In the genomic region with DNA sequence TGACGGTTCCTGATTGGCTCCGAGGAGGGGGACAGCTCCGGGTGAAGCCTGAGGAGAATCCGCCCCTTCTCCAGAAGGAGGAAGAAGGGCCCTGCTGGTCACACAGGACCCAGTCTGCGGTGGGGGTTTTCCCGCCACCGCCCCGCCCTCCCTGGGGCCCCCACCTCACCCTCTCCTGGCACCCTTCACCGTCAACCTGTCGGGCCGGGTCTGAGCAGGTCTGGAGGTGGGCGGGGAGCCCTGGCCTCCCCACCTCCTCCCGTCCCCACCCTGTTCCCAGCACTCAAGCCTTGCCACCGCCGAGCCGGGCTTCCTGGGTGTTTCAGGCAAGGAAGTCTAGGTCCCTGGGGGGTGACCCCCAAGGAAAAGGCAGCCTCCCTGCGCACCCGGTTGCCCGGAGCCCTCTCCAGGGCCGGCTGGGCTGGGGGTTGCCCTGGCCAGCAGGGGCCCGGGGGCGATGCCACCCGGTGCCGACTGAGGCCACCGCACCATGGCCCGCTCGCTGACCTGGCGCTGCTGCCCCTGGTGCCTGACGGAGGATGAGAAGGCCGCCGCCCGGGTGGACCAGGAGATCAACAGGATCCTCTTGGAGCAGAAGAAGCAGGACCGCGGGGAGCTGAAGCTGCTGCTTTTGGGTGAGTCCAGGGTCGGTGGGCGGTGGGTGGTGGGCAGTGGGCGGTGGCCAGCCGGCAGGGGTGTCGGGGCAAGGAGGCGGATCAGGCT, we compare ENCODE assay signal across 8 cellular contexts. TPM values are rescaled to one million over a fixed set of nuclear protein-coding genes. Genes with fewer than 3 reads are reported as not detected.
DNase-seq lines count a peak whose midpoint lies in the region; ATAC-seq and TF ChIP-seq lines count a peak whose summit lies in the region.

A gene with protein sequence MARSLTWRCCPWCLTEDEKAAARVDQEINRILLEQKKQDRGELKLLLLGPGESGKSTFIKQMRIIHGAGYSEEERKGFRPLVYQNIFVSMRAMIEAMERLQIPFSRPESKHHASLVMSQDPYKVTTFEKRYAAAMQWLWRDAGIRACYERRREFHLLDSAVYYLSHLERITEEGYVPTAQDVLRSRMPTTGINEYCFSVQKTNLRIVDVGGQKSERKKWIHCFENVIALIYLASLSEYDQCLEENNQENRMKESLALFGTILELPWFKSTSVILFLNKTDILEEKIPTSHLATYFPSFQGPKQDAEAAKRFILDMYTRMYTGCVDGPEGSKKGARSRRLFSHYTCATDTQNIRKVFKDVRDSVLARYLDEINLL (plus strand): TSS at position 73 of the 723 bp plus-strand sequence. CDS start 418 bp downstream, at position 491.

- DNase-seq in activated CD8-positive, alpha-beta memory T cell treated with anti-CD3 and anti-CD28 coated beads, Interleukin-2, amount 50 U/mL, for 48 hours, result peak; percentile 70
- DNase-seq in activated CD8-positive, alpha-beta memory T cell treated with anti-CD3 and anti-CD28 coated beads, Interleukin-2, amount 50 U/mL, for 4 hours, result no peak
- peak; percentile 52 for DNase-seq in activated T-cell treated with anti-CD3 and anti-CD28 coated beads, Interleukin-2, amount 50 U/mL, for 1 hour
- no peak for DNase-seq in left lobe of liver (ENCODE audit: low spot score)
- no peak for DNase-seq in type B pancreatic cell (ENCODE audit: extremely low spot score, unreplicated experiment)
- DNase-seq in HuH-7.5 (ENCODE audit: low spot score), result no peak
- no peak for DNase-seq in NCI-H524 treated with DMSO at 0.1 percent for 48 hours (lab: John Stamatoyannopoulos, UW)

- peaks cover 4% of the 10 kb centered on the region for H3K4me1 Mint-ChIP-seq in type B pancreatic cell (ENCODE audit: unreplicated experiment)

- H3K36me3 Mint-ChIP-seq in type B pancreatic cell, result no peaks in the 10 kb centered on the region

- H3K27me3 Mint-ChIP-seq in type B pancreatic cell, result peaks cover 2% of the 10 kb centered on the region

- ATAC-seq in left lobe of liver (peak; percentile 50), HG03095 (IDR thresholded peaks at IDR 0.05; ENCODE audit: unreplicated experiment) (no peak)

- TF ChIP-seq CTCF in type B pancreatic cell (conservative IDR thresholded peaks at IDR 0.05), result no peak

- peak within 1 kb of the TSS; percentile 37 for H3K4me3 Mint-ChIP-seq in type B pancreatic cell

- no peaks in the 10 kb centered on the region for H3K9me3 Mint-ChIP-seq in type B pancreatic cell

- peak within 1 kb of the TSS; percentile 40 for H3K27ac Mint-ChIP-seq in type B pancreatic cell

RNA-seq across cellular contexts. Expression of the gene that starts here (rescaled TPM):
- 1.0 TPM for total RNA-seq in left lobe of liver
- total RNA-seq in type B pancreatic cell (ENCODE audit: low replicate concordance), result 1.6 and 3.9 TPM in 2 replicates

Comparison
In these comparisons a context has a peak if more than half of its experiments do, and no peak if none do; other contexts are left out.
1. DNase-seq: peak in activated CD8-positive, alpha-beta memory T cell treated with anti-CD3 and anti-CD28 coated beads, Interleukin-2, amount 50 U/mL, for 48 hours (single experiment) and activated T-cell treated with anti-CD3 and anti-CD28 coated beads, Interleukin-2, amount 50 U/mL, for 1 hour (single experiment); none in activated CD8-positive, alpha-beta memory T cell treated with anti-CD3 and anti-CD28 coated beads, Interleukin-2, amount 50 U/mL, for 4 hours (single experiment), left lobe of liver (single experiment), type B pancreatic cell (single experiment), HuH-7.5 (single experiment) and NCI-H524 treated with DMSO at 0.1 percent for 48 hours (single experiment).